17 cellular contexts compared by ENCODE assay signal in the genomic region with DNA sequence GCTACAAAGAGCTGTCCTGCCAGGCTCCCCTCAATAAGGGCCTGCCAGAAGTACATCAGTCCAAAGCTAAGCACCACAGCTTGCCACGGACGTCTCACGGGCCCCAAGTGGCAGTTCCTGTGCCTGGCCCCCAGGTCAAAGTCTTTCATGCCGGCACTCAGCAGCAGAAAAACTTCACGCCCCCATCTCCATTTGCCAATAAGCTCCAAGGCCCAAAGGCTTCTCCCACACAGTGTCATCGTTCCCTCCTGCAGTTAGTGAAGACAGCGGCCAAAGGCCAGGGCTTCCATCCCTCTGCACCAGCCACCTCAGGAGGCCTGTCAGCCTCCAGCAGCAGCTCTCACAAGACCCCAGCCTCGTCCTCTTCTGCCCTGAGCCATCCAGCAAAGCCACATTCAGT. TPM values are rescaled to one million over a fixed set of nuclear protein-coding genes. Genes with fewer than 3 reads are reported as not detected.
DNase-seq lines count a peak whose midpoint lies in the region; ATAC-seq and TF ChIP-seq lines count a peak whose summit lies in the region.
"Had no signal": no experiment of that assay in that cellular context is flagged by ENCODE, and none has a peak within 500 bp of the region (broad histone marks: within the 10 kb centered on the region; RNA-seq: fewer than 3 reads in every experiment).

No MANE protein-coding gene starts in this region.

- H3K4me3 ChIP-seq in breast epithelium = no peak overlapping the region
- H3K4me3 ChIP-seq in RWPE2 (ENCODE audit: severe bottlenecking) = no peak overlapping the region
- H3K4me3 ChIP-seq: BLaER1 treated with 17β-estradiol and CSF1 and Interleukin-3, amounts not matched to agents 10 nM and 100 nM; SJSA1 had no signal

- H3K4me1 Mint-ChIP-seq in MCF 10A (ENCODE audit: insufficient read depth, unreplicated experiment) (peaks cover 6% of the 10 kb centered on the region), endothelial cell (ENCODE audit: unreplicated experiment) (no peaks in the 10 kb centered on the region), progenitor cell of endocrine pancreas (ENCODE audit: low read depth) (no peaks in the 10 kb centered on the region)

- H3K36me3 ChIP-seq in breast epithelium (no peaks in the 10 kb centered on the region), RWPE2 (ENCODE audit: low read depth) (peaks cover 92% of the 10 kb centered on the region)

- no peak overlapping the region for H3K27ac ChIP-seq in breast epithelium
- H3K27ac ChIP-seq in RWPE2 (ENCODE audit: poor library complexity, severe bottlenecking) = no peak overlapping the region
- H3K27ac ChIP-seq: BLaER1 treated with 17β-estradiol and CSF1 and Interleukin-3, amounts not matched to agents 10 nM and 100 nM; SJSA1 had no signal

- no peak overlapping the region for H3K4me3 Mint-ChIP-seq in MCF 10A (ENCODE audit: unreplicated experiment)
- H3K4me3 Mint-ChIP-seq in endothelial cell (ENCODE audit: unreplicated experiment) = peak overlapping the region; percentile 68
- H3K4me3 Mint-ChIP-seq in progenitor cell of endocrine pancreas (ENCODE audit: low read depth) = no peak overlapping the region

- TF ChIP-seq CTCF in MCF 10A (IDR thresholded peaks at IDR 0.05; ENCODE audit: unreplicated experiment) (no peak), breast epithelium (IDR thresholded peaks at IDR 0.05) (no peak), RWPE2 (IDR thresholded peaks at IDR 0.05; ENCODE audit: poor library complexity, severe bottlenecking) (no peak), endothelial cell (IDR thresholded peaks at IDR 0.05; ENCODE audit: unreplicated experiment) (no peak), progenitor cell of endocrine pancreas (IDR thresholded peaks at IDR 0.05; ENCODE audit: unreplicated experiment) (no peak)

- no peak for ATAC-seq in RWPE2 (ENCODE audit: low read depth)
- ATAC-seq in HG02571 (IDR thresholded peaks at IDR 0.05; ENCODE audit: unreplicated experiment) = no peak
- ATAC-seq in HG03520 (IDR thresholded peaks at IDR 0.05; ENCODE audit: unreplicated experiment) = no peak

- DNase-seq in MCF 10A (ENCODE audit: unreplicated experiment) (no peak), breast epithelium (ENCODE audit: low spot score in 2 of 2) (no peak), RWPE2 (ENCODE audit: low spot score) (peak; percentile 17), endothelial cell (ENCODE audit: low spot score) (no peak), progenitor cell of endocrine pancreas (ENCODE audit: low spot score, unreplicated experiment) (no peak), NCI-H82 treated with DMSO at 0.1 percent for 48 hours (lab: John Stamatoyannopoulos, UW; ENCODE audit: unreplicated experiment) (no peak)
- DNase-seq: DMS153, EL, MV-4-11, NCI-H1417 treated with DMSO at 0.1 percent for 48 hours, NCI-H2029, NCI-H2171 treated with DMSO at 0.1 percent for 48 hours, NCI-H82 had no signal

- intact Hi-C loops in MCF 10A (cut with micrococcal nuclease) (no loop called here), breast epithelium (cut with DNase I; ENCODE audit: low total_unique reads) (no loop called here)

- no peak for TF ChIP-seq POLR2A in breast epithelium (IDR thresholded peaks at IDR 0.05)

- no peaks in the 10 kb centered on the region for H3K27me3 Mint-ChIP-seq in MCF 10A (ENCODE audit: insufficient read depth, unreplicated experiment)
- peaks cover 5% of the 10 kb centered on the region for H3K27me3 Mint-ChIP-seq in endothelial cell (ENCODE audit: unreplicated experiment)
- no peaks in the 10 kb centered on the region for H3K27me3 Mint-ChIP-seq in progenitor cell of endocrine pancreas

- POLR2A ChIA-PET in MCF 10A (lab: Yijun Ruan, JAX) = interaction anchor here (1.9 kb wide), 1 partner anchor 21 kb away, joined by 4 read pairs; no protein-coding TSS in a partner anchor

- BruUV-seq in MCF 10A (replicated peaks; lab: Mats Ljungman, UMichigan) = no TSS peak

- CTCF ChIA-PET in MCF 10A (lab: Yijun Ruan, JAX) = interaction anchor here (0.6 to 1.1 kb wide), 3 partner anchors 62 to 1113 kb away, joined by 3 to 4 read pairs (median 3); no protein-coding TSS in a partner anchor

- peaks cover 91% of the 10 kb centered on the region for H3K36me3 Mint-ChIP-seq in MCF 10A (ENCODE audit: insufficient read depth, unreplicated experiment)
- peaks cover 50% of the 10 kb centered on the region for H3K36me3 Mint-ChIP-seq in endothelial cell (ENCODE audit: low read depth, unreplicated experiment)
- peaks cover 26% of the 10 kb centered on the region for H3K36me3 Mint-ChIP-seq in progenitor cell of endocrine pancreas (ENCODE audit: insufficient read depth)

- H3K9me3 Mint-ChIP-seq in MCF 10A (ENCODE audit: unreplicated experiment) (no peaks in the 10 kb centered on the region), endothelial cell (ENCODE audit: unreplicated experiment) (no peaks in the 10 kb centered on the region), progenitor cell of endocrine pancreas (ENCODE audit: low read depth) (no peaks in the 10 kb centered on the region)

- H3K27me3 ChIP-seq in breast epithelium (no peaks in the 10 kb centered on the region), RWPE2 (ENCODE audit: insufficient read depth, poor library complexity, severe bottlenecking) (no peaks in the 10 kb centered on the region)
- H3K27me3 ChIP-seq: BLaER1 treated with 17β-estradiol and CSF1 and Interleukin-3, amounts not matched to agents 10 nM and 100 nM; SJSA1 had no signal

- H3K4me1 ChIP-seq in breast epithelium (peaks cover 4 to 6% of the 10 kb centered on the region in 2 donors), RWPE2 (ENCODE audit: insufficient read depth, poor library complexity, severe bottlenecking) (no peaks in the 10 kb centered on the region)
- H3K4me1 ChIP-seq: BLaER1 treated with 17β-estradiol and CSF1 and Interleukin-3, amounts not matched to agents 10 nM and 100 nM; SJSA1 had no signal

- H3K27ac Mint-ChIP-seq in MCF 10A (ENCODE audit: low read depth, unreplicated experiment) (peak overlapping the region; percentile 5), endothelial cell (ENCODE audit: unreplicated experiment) (no peak overlapping the region), progenitor cell of endocrine pancreas (peak overlapping the region; percentile 19)

- H3K9me3 ChIP-seq in breast epithelium (no peaks in the 10 kb centered on the region), RWPE2 (ENCODE audit: severe bottlenecking) (no peaks in the 10 kb centered on the region)
- H3K9me3 ChIP-seq: BLaER1 treated with 17β-estradiol and CSF1 and Interleukin-3, amounts not matched to agents 10 nM and 100 nM; SJSA1 had no signal

RNA-seq across cellular contexts. Expression of gene UBN1, which starts 27.4 kb away (rescaled TPM):
- 33.3 and 38.1 TPM in 2 replicates for total RNA-seq in MCF 10A (2022)
- total RNA-seq in breast epithelium = 10 to 100 TPM; 28.8 to 32.8 (median 29.1) TPM
- total RNA-seq in endothelial cell (ENCODE audit: unreplicated experiment) = 36.4 TPM
- total RNA-seq in progenitor cell of endocrine pancreas = 41.9 and 42.1 TPM in 2 replicates

RNA-seq across cellular contexts. Expression of gene GLYR1, which starts 27.6 kb away (rescaled TPM):
- total RNA-seq in MCF 10A (2022) (67.3 and 77.3 TPM in 2 replicates), breast epithelium (10 to 100 TPM; 57.2 to 79.0 (median 58.1) TPM), endothelial cell (ENCODE audit: unreplicated experiment) (111 TPM), progenitor cell of endocrine pancreas (129 and 132 TPM in 2 replicates)
